Comparison of ENCODE assay signal across 15 cellular contexts in the genomic region with DNA sequence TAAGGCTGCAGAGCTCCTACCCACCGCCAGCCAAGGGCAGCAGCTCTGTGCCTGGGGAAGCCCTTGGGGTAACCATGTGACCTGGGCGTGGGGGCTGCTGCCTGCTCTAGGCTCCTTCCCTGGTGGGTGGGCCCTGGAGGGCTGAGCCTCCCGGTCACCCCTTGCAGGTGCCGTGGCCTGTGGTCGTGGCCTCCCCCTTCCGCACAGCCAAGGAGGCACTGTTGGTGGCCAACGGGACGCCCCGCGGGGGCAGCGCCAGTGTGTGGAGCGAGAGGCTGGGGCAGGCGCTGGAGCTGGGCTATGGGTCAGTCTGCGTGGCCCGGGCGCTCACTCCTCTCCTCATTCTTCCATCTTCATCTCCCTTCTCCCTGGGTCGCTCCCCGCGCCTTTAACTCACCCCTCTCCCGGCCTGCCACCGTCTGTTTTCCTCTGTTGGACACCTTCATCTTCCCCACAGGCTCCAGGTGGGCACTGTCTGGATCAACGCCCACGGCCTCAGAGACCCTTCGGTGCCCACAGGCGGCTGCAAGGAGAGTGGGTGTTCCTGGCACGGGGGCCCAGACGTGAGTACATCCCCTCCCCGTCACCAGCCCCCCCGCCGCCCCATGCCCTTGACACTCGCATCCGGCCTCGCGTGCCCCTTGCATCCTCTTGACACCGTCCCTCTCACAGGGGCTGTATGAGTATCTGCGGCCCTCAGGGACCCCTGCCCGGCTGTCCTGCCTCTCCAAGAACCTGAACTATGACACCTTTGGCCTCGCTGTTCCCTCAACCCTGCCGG. TPM values are rescaled to one million over a fixed set of nuclear protein-coding genes. Genes with fewer than 3 reads are reported as not detected.
DNase-seq lines count a peak whose midpoint lies in the region; ATAC-seq and TF ChIP-seq lines count a peak whose summit lies in the region.
"Had no signal": no experiment of that assay in that cellular context is flagged by ENCODE, and none has a peak within 500 bp of the region (broad histone marks: within the 10 kb centered on the region; RNA-seq: fewer than 3 reads in every experiment).

No MANE protein-coding gene starts in this region.

- no peak for DNase-seq in activated naive CD4-positive, alpha-beta T cell treated with anti-CD3 and anti-CD28 coated beads, Interleukin-2, amount 10 ng/mL, durations not matched to agents 7 days and 5 days
- DNase-seq in activated naive CD4-positive, alpha-beta T cell treated with anti-CD3 and anti-CD28 coated beads, Interleukin-2, amount 50 U/mL, for 16 hours: no peak
- no peak for DNase-seq in RWPE1 (ENCODE audit: low spot score)
- DNase-seq in naive thymus-derived CD4-positive, alpha-beta T cell: no peak
- no peak for DNase-seq in coronary artery (ENCODE audit: low spot score)
- DNase-seq in NCI-H146 treated with DMSO at 0.1 percent for 48 hours (lab: John Stamatoyannopoulos, UW; ENCODE audit: unreplicated experiment): no peak
- no peak for DNase-seq in cerebellar cortex (ENCODE audit: low spot score)
- DNase-seq: NCI-H1436, NCI-H2029 treated with DMSO at 0.1 percent for 48 hours, NCI-H774, SJCRH30 had no signal

- TF ChIP-seq CTCF in RWPE1 (conservative IDR thresholded peaks at IDR 0.05; ENCODE audit: low read depth) (no peak), coronary artery (IDR thresholded peaks at IDR 0.05) (no peak)

- H3K27ac Mint-ChIP-seq in activated naive CD4-positive, alpha-beta T cell treated with anti-CD3 and anti-CD28 coated beads, Interleukin-2, amount 10 ng/mL, durations not matched to agents 7 days and 5 days: peak overlapping the region; percentile 28
- peak overlapping the region in 7 of 9 donors; percentile 46 to 87 (median 78) for H3K27ac Mint-ChIP-seq in naive thymus-derived CD4-positive, alpha-beta T cell

- no peaks in the 10 kb centered on the region for H3K9me3 Mint-ChIP-seq in activated naive CD4-positive, alpha-beta T cell treated with anti-CD3 and anti-CD28 coated beads, Interleukin-2, amount 10 ng/mL, durations not matched to agents 7 days and 5 days
- H3K9me3 Mint-ChIP-seq in naive thymus-derived CD4-positive, alpha-beta T cell: no peaks in the 10 kb centered on the region

- no peaks in the 10 kb centered on the region for H3K27me3 Mint-ChIP-seq in activated naive CD4-positive, alpha-beta T cell treated with anti-CD3 and anti-CD28 coated beads, Interleukin-2, amount 10 ng/mL, durations not matched to agents 7 days and 5 days
- no peaks in the 10 kb centered on the region for H3K27me3 Mint-ChIP-seq in naive thymus-derived CD4-positive, alpha-beta T cell

- ATAC-seq in naive thymus-derived CD4-positive, alpha-beta T cell: no peak

- H3K36me3 ChIP-seq in naive thymus-derived CD4-positive, alpha-beta T cell (ENCODE audit: control insufficient read depth in 2 of 3, insufficient read depth in 3 of 3, low read length in 3 of 3): peaks cover 0 to 57% (median 3%) of the 10 kb centered on the region in 3 experiments
- H3K36me3 ChIP-seq: HAP-1, SJCRH30 had no signal

- POLR2A ChIA-PET in RWPE1 (lab: Yijun Ruan, JAX; ENCODE audit: low non-redundant PET): no interaction called here
- POLR2A ChIA-PET in naive thymus-derived CD4-positive, alpha-beta T cell (lab: Charles Lee): interaction anchor here (0.6 to 3.0 kb wide), 2 partner anchors 8 to 216 kb away, joined by 3 to 15 read pairs; no protein-coding TSS in a partner anchor

- CTCF ChIA-PET in activated naive CD4-positive, alpha-beta T cell treated with anti-CD3 and anti-CD28 coated beads, Interleukin-2, amount 10 ng/mL, durations not matched to agents 7 days and 5 days (lab: Charles Lee): interaction anchor here (1.6 kb wide), 1 partner anchor 9 kb away, joined by 5 read pairs; no protein-coding TSS in a partner anchor
- CTCF ChIA-PET in RWPE1 (lab: Yijun Ruan, JAX): interaction anchor here (1.7 kb wide), 1 partner anchor 9 kb away, joined by 3 read pairs; a partner anchor contains a TSS
- CTCF ChIA-PET in naive thymus-derived CD4-positive, alpha-beta T cell (lab: Charles Lee): interaction anchor here (0.9 to 1.4 kb wide), 2 partner anchors 9 kb away, joined by 3 read pairs; a partner anchor contains a TSS

- H3K36me3 Mint-ChIP-seq in activated naive CD4-positive, alpha-beta T cell treated with anti-CD3 and anti-CD28 coated beads, Interleukin-2, amount 10 ng/mL, durations not matched to agents 7 days and 5 days: peaks cover 28% of the 10 kb centered on the region
- H3K36me3 Mint-ChIP-seq in naive thymus-derived CD4-positive, alpha-beta T cell: peaks cover 0 to 8% (median 4%) of the 10 kb centered on the region in 5 donors

- intact Hi-C loops in naive thymus-derived CD4-positive, alpha-beta T cell (cut with micrococcal nuclease): no loop called here

- H3K4me3 ChIP-seq in naive thymus-derived CD4-positive, alpha-beta T cell (ENCODE audit: low read length): no peak overlapping the region
- H3K4me3 ChIP-seq in coronary artery: no peak overlapping the region
- H3K4me3 ChIP-seq: HAP-1, SJCRH30 had no signal

- peaks cover 16% of the 10 kb centered on the region in 2 donors for H3K4me1 ChIP-seq in naive thymus-derived CD4-positive, alpha-beta T cell (ENCODE audit: control insufficient read depth in 2 of 2, insufficient read depth in 2 of 2, low read length in 2 of 2)

- no peak overlapping the region for H3K4me3 Mint-ChIP-seq in activated naive CD4-positive, alpha-beta T cell treated with anti-CD3 and anti-CD28 coated beads, Interleukin-2, amount 10 ng/mL, durations not matched to agents 7 days and 5 days
- H3K4me3 Mint-ChIP-seq in naive thymus-derived CD4-positive, alpha-beta T cell: no peak overlapping the region

- H3K4me1 Mint-ChIP-seq in activated naive CD4-positive, alpha-beta T cell treated with anti-CD3 and anti-CD28 coated beads, Interleukin-2, amount 10 ng/mL, durations not matched to agents 7 days and 5 days: peaks cover 18% of the 10 kb centered on the region
- peaks cover 6 to 15% (median 8%) of the 10 kb centered on the region in 7 donors for H3K4me1 Mint-ChIP-seq in naive thymus-derived CD4-positive, alpha-beta T cell

- H3K27me3 ChIP-seq in naive thymus-derived CD4-positive, alpha-beta T cell (ENCODE audit: control insufficient read depth in 2 of 2, insufficient read depth in 2 of 2, low read length in 2 of 2): no peaks in the 10 kb centered on the region
- H3K27me3 ChIP-seq: SJCRH30 had no signal

- H3K27ac ChIP-seq in RWPE1 (peak overlapping the region; percentile 6; the same call in 1 of the 2 replicates), coronary artery (no peak overlapping the region)
- H3K27ac ChIP-seq in naive thymus-derived CD4-positive, alpha-beta T cell (ENCODE audit: low read depth, low read length): peak overlapping the region; percentile 29
- H3K27ac ChIP-seq: KMS-11, SJCRH30 had no signal

- no peaks in the 10 kb centered on the region for H3K9me3 ChIP-seq in naive thymus-derived CD4-positive, alpha-beta T cell (ENCODE audit: control insufficient read depth in 2 of 3, low read length in 3 of 3)
- H3K9me3 ChIP-seq: HAP-1, SJCRH30 had no signal

RNA-seq across cellular contexts. Expression of a gene that starts 9.9 kb away (rescaled TPM):
- total RNA-seq in naive thymus-derived CD4-positive, alpha-beta T cell: 100 to 1,000 TPM in 3 of 5 experiments, 10 to 100 TPM in 2; 90.6 to 401 (median 280) TPM
- polyA plus RNA-seq in naive thymus-derived CD4-positive, alpha-beta T cell: 100 to 1,000 TPM; 148 to 168 TPM

RNA-seq across cellular contexts. Expression of a gene that starts 11.1 kb away (rescaled TPM):
- 10 to 100 TPM; 27.6 to 38.1 (median 33.3) TPM for total RNA-seq in naive thymus-derived CD4-positive, alpha-beta T cell
- 10 to 100 TPM; 28.3 to 37.8 TPM for polyA plus RNA-seq in naive thymus-derived CD4-positive, alpha-beta T cell

RNA-seq across cellular contexts. Expression of a gene that starts 12.5 kb away (rescaled TPM):
- total RNA-seq in naive thymus-derived CD4-positive, alpha-beta T cell: 100 to 1,000 TPM; 136 to 183 (median 159) TPM
- 10 to 100 TPM; 62.7 to 91.8 TPM for polyA plus RNA-seq in naive thymus-derived CD4-positive, alpha-beta T cell

RNA-seq across cellular contexts. Expression of a gene that starts 22.8 kb away (rescaled TPM):
- under 1 TPM in 2 of 5 experiments, not detected in 3; 0.12 to 0.22 TPM for total RNA-seq in naive thymus-derived CD4-positive, alpha-beta T cell
- polyA plus RNA-seq in naive thymus-derived CD4-positive, alpha-beta T cell: not detected
- total RNA-seq: M059J, NCI-H460 had no signal

RNA-seq across cellular contexts. Expression of a gene that starts 23.3 kb away (rescaled TPM):
- 1,000 to 10,000 TPM; 2,467 to 6,044 (median 5,762) TPM for total RNA-seq in naive thymus-derived CD4-positive, alpha-beta T cell
- polyA plus RNA-seq in naive thymus-derived CD4-positive, alpha-beta T cell: 1,000 to 10,000 TPM; 3,356 to 4,438 TPM

Comparison
In these comparisons a context has a peak if more than half of its experiments do, and no peak if none do; other contexts are left out.
1. H3K27ac ChIP-seq: peak in RWPE1 (single experiment) and naive thymus-derived CD4-positive, alpha-beta T cell (single experiment); none in coronary artery (0 of 2).